ENCODE assay signal across 23 cellular contexts in genomic region chr22:38965614-38966378, GRCh38. TPM values are rescaled to one million over a fixed set of nuclear protein-coding genes. Genes with fewer than 3 reads are reported as not detected.
DNase-seq lines count a peak whose midpoint lies in the region; ATAC-seq and TF ChIP-seq lines count a peak whose summit lies in the region.
"Had no signal": no experiment of that assay in that cellular context is flagged by ENCODE, and none has a peak within 500 bp of the region (broad histone marks: within the 10 kb centered on the region; RNA-seq: fewer than 3 reads in every experiment).

No MANE protein-coding gene starts in this region.

- H3K9me3 Mint-ChIP-seq in GM23338 = no peaks in the 10 kb centered on the region
- no peaks in the 10 kb centered on the region for H3K9me3 Mint-ChIP-seq in dendritic cell treated with granulocyte-macrophage colony-stimulating factor and Interleukin-4, amounts not matched to agents 40 ng/mL and 50 ng/mL, for 4 days
- H3K9me3 Mint-ChIP-seq: CD8-positive, alpha-beta T cell; IgD-negative memory B cell had no signal

- CTCF ChIA-PET in AG04450 (lab: Charles Lee) = no interaction called here

- H3K27me3 ChIP-seq in AG04450 (ENCODE audit: control insufficient read depth, insufficient read depth, low read length) = peaks cover 43% of the 10 kb centered on the region
- no peaks in the 10 kb centered on the region for H3K27me3 ChIP-seq in GM23338 (ENCODE audit: insufficient read depth)
- H3K27me3 ChIP-seq in neuronal stem cell (ENCODE audit: control insufficient read depth in 3 of 3, insufficient read depth in 3 of 3, low read depth in 1 of 3, low read length in 3 of 3) = peaks cover 0 to 55% (median 0%) of the 10 kb centered on the region in 3 experiments
- no peaks in the 10 kb centered on the region for H3K27me3 ChIP-seq in ovary
- H3K27me3 ChIP-seq: Peyer's patch had no signal

- POLR2A ChIA-PET in AG04450 (lab: Yijun Ruan, JAX) = no interaction called here

- DNase-seq in AG04450 (ENCODE audit: low read depth, low spot score) (no peak), GM23338 (ENCODE audit: low spot score) (no peak), neuronal stem cell (ENCODE audit: low spot score) (no peak), RPMI8226 (no peak), ovary (no peak), epidermal melanocyte (ENCODE audit: insufficient read length, low spot score) (no peak)
- DNase-seq: 8988T; Calu3; CD8-positive, alpha-beta T cell; Kasumi-1; MG63; NCI-H1048; NCI-H1436; NCI-H2081 had no signal

- no peak overlapping the region for H3K23ac ChIP-seq in neuronal stem cell (ENCODE audit: low read depth, low read length, poor library complexity)

- H3K9me2 ChIP-seq in GM23338 (ENCODE audit: insufficient read depth) = no peaks in the 10 kb centered on the region

- H4K8ac ChIP-seq in neuronal stem cell (ENCODE audit: low read depth, low read length) = peak overlapping the region; percentile 82

- H2AFZ ChIP-seq in GM23338 = peak overlapping the region; percentile 38; the same call in 1 of the 2 replicates
- no peak overlapping the region for H2AFZ ChIP-seq in neuronal stem cell (ENCODE audit: low read length)

- H3K4me3 Mint-ChIP-seq in GM23338 = no peak overlapping the region; the same call in 2 of the 3 replicates
- H3K4me3 Mint-ChIP-seq in dendritic cell treated with granulocyte-macrophage colony-stimulating factor and Interleukin-4, amounts not matched to agents 40 ng/mL and 50 ng/mL, for 4 days = no peak overlapping the region
- H3K4me3 Mint-ChIP-seq: B cell; CD8-positive, alpha-beta T cell had no signal

- H4K20me1 ChIP-seq in GM23338 (replicated peaks; ENCODE audit: insufficient read depth) = no peaks in the 10 kb centered on the region

- H3K27me3 Mint-ChIP-seq in GM23338 (ENCODE audit: insufficient read depth, low read depth, poor library complexity) = peaks cover 10% of the 10 kb centered on the region
- H3K27me3 Mint-ChIP-seq in dendritic cell treated with granulocyte-macrophage colony-stimulating factor and Interleukin-4, amounts not matched to agents 40 ng/mL and 50 ng/mL, for 4 days = peaks cover 39% of the 10 kb centered on the region

- intact Hi-C loops in dendritic cell treated with granulocyte-macrophage colony-stimulating factor and Interleukin-4, amounts not matched to agents 40 ng/mL and 50 ng/mL, for 4 days (cut with micrococcal nuclease) = loop anchor here (5.0 kb wide), 1 partner anchor 38 kb away; no protein-coding TSS in a partner anchor
- intact Hi-C loops in ovary (cut with DNase I) = no loop called here

- no peak overlapping the region for H3K27ac ChIP-seq in AG04450 (ENCODE audit: low read depth, low read length)
- H3K27ac ChIP-seq in GM23338 (ENCODE audit: low read depth) = no peak overlapping the region
- no peak overlapping the region for H3K27ac ChIP-seq in neuronal stem cell (replicated peaks; ENCODE audit: low read length)
- H3K27ac ChIP-seq in ovary = no peak overlapping the region
- H3K27ac ChIP-seq: Peyer's patch had no signal

- H3K9me3 ChIP-seq in AG04450 (ENCODE audit: control insufficient read depth, insufficient read depth, low read length) (no peaks in the 10 kb centered on the region; the same call in 1 of the 2 replicates), neuronal stem cell (replicated peaks in 1 of 2; ENCODE audit: control insufficient read depth in 2 of 2, insufficient read depth in 1 of 2, low read depth in 1 of 2, low read length in 2 of 2) (no peaks in the 10 kb centered on the region), ovary (no peaks in the 10 kb centered on the region)
- H3K9me3 ChIP-seq: MG63, Peyer's patch had no signal

- WGBS in neuronal stem cell (ENCODE audit: extremely low coverage in 2 of 2, insufficient read length in 2 of 2, insufficient replicate concordance in 1 of 2), 2 donors = no CpG with 5 or more reads among the region's 14 CpGs
- WGBS in ovary, 3 donors = 81 to 83% methylated on average over 14 of the region's 14 CpGs; no CpG with 5 or more reads in 1 of the 3 donors

- TF ChIP-seq CTCF in AG04450 (IDR thresholded peaks at IDR 0.05; ENCODE audit: low read depth, low read length) (0 out of 2 replicates have a peak, but pooled peaks have one; percentile 3), GM23338 (conservative IDR thresholded peaks at IDR 0.05; ENCODE audit: low read depth in 2 of 2) (no peak), ovary (IDR thresholded peaks at IDR 0.05) (no peak)

- no peaks in the 10 kb centered on the region; the same call in 2 of the 3 replicates for H3K36me3 Mint-ChIP-seq in GM23338 (ENCODE audit: low read depth)
- no peaks in the 10 kb centered on the region for H3K36me3 Mint-ChIP-seq in dendritic cell treated with granulocyte-macrophage colony-stimulating factor and Interleukin-4, amounts not matched to agents 40 ng/mL and 50 ng/mL, for 4 days (ENCODE audit: low read depth)
- H3K36me3 Mint-ChIP-seq: CD8-positive, alpha-beta T cell had no signal

- H2AK5ac ChIP-seq in neuronal stem cell (ENCODE audit: low read depth, low read length) = peak overlapping the region; percentile 24

- no peaks in the 10 kb centered on the region for H3K79me2 ChIP-seq in GM23338 (replicated peaks; ENCODE audit: insufficient read depth)

- no peak overlapping the region for H3K27ac Mint-ChIP-seq in GM23338
- H3K27ac Mint-ChIP-seq in dendritic cell treated with granulocyte-macrophage colony-stimulating factor and Interleukin-4, amounts not matched to agents 40 ng/mL and 50 ng/mL, for 4 days = peak overlapping the region; percentile 79
- H3K27ac Mint-ChIP-seq: B cell; CD8-positive, alpha-beta T cell; IgD-negative memory B cell had no signal

- H2BK120ac ChIP-seq in neuronal stem cell (ENCODE audit: low read depth, low read length) = no peak overlapping the region

- no peak for TF ChIP-seq POLR2A in ovary (IDR thresholded peaks at IDR 0.05)

- H3K36me3 ChIP-seq in GM23338 (ENCODE audit: insufficient read depth) = no peaks in the 10 kb centered on the region
- no peaks in the 10 kb centered on the region for H3K36me3 ChIP-seq in neuronal stem cell (replicated peaks in 1 of 2; ENCODE audit: control insufficient read depth in 2 of 2, insufficient read depth in 2 of 2, low read length in 2 of 2)
- H3K36me3 ChIP-seq in ovary = no peaks in the 10 kb centered on the region
- H3K36me3 ChIP-seq: MG63, Peyer's patch had no signal

- H3K4me1 ChIP-seq in GM23338 (ENCODE audit: insufficient read depth) = no peaks in the 10 kb centered on the region
- H3K4me1 ChIP-seq in neuronal stem cell (ENCODE audit: control insufficient read depth in 2 of 2, insufficient read depth in 1 of 2, low read depth in 1 of 2, low read length in 2 of 2) = peaks cover 0 to 10% of the 10 kb centered on the region in 2 donors
- no peaks in the 10 kb centered on the region for H3K4me1 ChIP-seq in ovary (ENCODE audit: insufficient read depth)

- peak overlapping the region; percentile 74 for H2BK15ac ChIP-seq in neuronal stem cell (ENCODE audit: low read length)

- ATAC-seq in GM23338 (no peak; the same call in 2 of the 3 replicates), GM21381 (IDR thresholded peaks at IDR 0.05; ENCODE audit: unreplicated experiment) (no peak)
- ATAC-seq: CD8-positive, alpha-beta T cell; HCT116; Right ventricle myocardium inferior had no signal

- H3K14ac ChIP-seq in neuronal stem cell (ENCODE audit: low read length) = peak overlapping the region; percentile 71

- H3K4me3 ChIP-seq in AG04450 (ENCODE audit: low read depth, low read length) = no peak overlapping the region
- H3K4me3 ChIP-seq in GM23338 = no peak overlapping the region
- H3K4me3 ChIP-seq in neuronal stem cell (ENCODE audit: low read length in 2 of 2) = no peak overlapping the region
- H3K4me3 ChIP-seq in ovary = no peak overlapping the region
- H3K4me3 ChIP-seq: MG63, Peyer's patch had no signal

- H2BK12ac ChIP-seq in neuronal stem cell (ENCODE audit: low read length) = no peak overlapping the region

- TF ChIP-seq EP300 in ovary (IDR thresholded peaks at IDR 0.05) = no peak

- H3K9ac ChIP-seq in neuronal stem cell (ENCODE audit: low read depth, low read length, poor library complexity) = no peak overlapping the region

- H3K18ac ChIP-seq in neuronal stem cell (ENCODE audit: low read length) = peak overlapping the region; percentile 48

- no peak overlapping the region for H3K4ac ChIP-seq in neuronal stem cell (ENCODE audit: low read length)

- H2BK5ac ChIP-seq in neuronal stem cell (ENCODE audit: low read length) = no peak overlapping the region

- no peaks in the 10 kb centered on the region for H3F3A ChIP-seq in GM23338 (replicated peaks; ENCODE audit: low read depth)

- peaks cover 22% of the 10 kb centered on the region for H3K4me1 Mint-ChIP-seq in GM23338
- peaks cover 72% of the 10 kb centered on the region for H3K4me1 Mint-ChIP-seq in dendritic cell treated with granulocyte-macrophage colony-stimulating factor and Interleukin-4, amounts not matched to agents 40 ng/mL and 50 ng/mL, for 4 days (ENCODE audit: low read depth)

- H3K4me2 ChIP-seq in GM23338 (no peak overlapping the region), neuronal stem cell (ENCODE audit: insufficient read depth, low read length, poor library complexity, severe bottlenecking) (no peak overlapping the region)

- H4K91ac ChIP-seq in neuronal stem cell (ENCODE audit: low read depth, low read length, poor library complexity) = no peak overlapping the region

- H3K79me1 ChIP-seq in neuronal stem cell (ENCODE audit: low read depth, low read length) = peaks cover 2% of the 10 kb centered on the region

RNA-seq across cellular contexts. Expression of gene APOBEC3A, which starts 8.4 kb away (rescaled TPM):
- polyA plus RNA-seq in AG04450 (2011; rRNA removed) (not detected in 2 replicates), GM23338 (2016; fragmentation: Nextera tagmentation; extraction: Ambion mirVana) (0.21 TPM in 1 of 2 replicates, not detected in the other), ovary (1 to 10 TPM in 1 of 2 donors, under 1 TPM in 1; 0.10 to 1.2 TPM)
- polyA minus RNA-seq in AG04450 (2011; rRNA and poly(A)+ RNA removed) = not detected in 2 replicates
- total RNA-seq in GM23338 (2014; rRNA removed; shearing (Covaris generic)) = not detected in 2 replicates
- not detected for polyA plus RNA-seq in neuronal stem cell (2013, experiment 1 of 2)
- polyA plus RNA-seq in neuronal stem cell (2013, experiment 2 of 2) = not detected
- under 1 TPM in 3 of 7 donors, not detected in 4; 0.50 to 0.95 (median 0.64) TPM for total RNA-seq in ovary
- total RNA-seq: B cell; Calu3; CD8-positive, alpha-beta T cell; NCI-H460; SK-MEL-5 had no signal
- polyA plus RNA-seq: IgD-negative memory B cell had no signal

RNA-seq across cellular contexts. Expression of gene APOBEC3B, which starts 16.4 kb away (rescaled TPM):
- polyA plus RNA-seq in AG04450 (2011; rRNA removed) (12.5 TPM in 2 replicates), GM23338 (2016; fragmentation: Nextera tagmentation; extraction: Ambion mirVana) (9.2 and 11.8 TPM in 2 replicates), ovary (under 1 TPM; 0.70 to 0.98 TPM)
- 11.4 and 12.7 TPM in 2 replicates for polyA minus RNA-seq in AG04450 (2011; rRNA and poly(A)+ RNA removed)
- total RNA-seq in GM23338 (2014; rRNA removed; shearing (Covaris generic)) = 5.9 and 7.0 TPM in 2 replicates
- 2.9 TPM for polyA plus RNA-seq in neuronal stem cell (2013, experiment 1 of 2)
- polyA plus RNA-seq in neuronal stem cell (2013, experiment 2 of 2) = 2.8 TPM
- total RNA-seq in ovary = 1 to 10 TPM in 4 of 7 donors, under 1 TPM in 2, not detected in 1; 0.43 to 1.9 (median 1.4) TPM

RNA-seq across cellular contexts. Expression of gene APOBEC3C, which starts 48.3 kb away (rescaled TPM):
- polyA plus RNA-seq in AG04450 (2011; rRNA removed) = 35.5 and 41.3 TPM in 2 replicates
- polyA minus RNA-seq in AG04450 (2011; rRNA and poly(A)+ RNA removed) = 31.8 and 33.4 TPM in 2 replicates
- total RNA-seq in GM23338 (2014; rRNA removed; shearing (Covaris generic)) = 5.0 and 7.0 TPM in 2 replicates
- polyA plus RNA-seq in GM23338 (2016; fragmentation: Nextera tagmentation; extraction: Ambion mirVana) = 49.2 and 49.3 TPM in 2 replicates
- polyA plus RNA-seq in neuronal stem cell (2013, experiment 1 of 2) = 18.7 TPM
- polyA plus RNA-seq in neuronal stem cell (2013, experiment 2 of 2) = 20.6 TPM
- total RNA-seq in ovary = 10 to 100 TPM in 6 of 7 donors, 1 to 10 TPM in 1; 7.0 to 63.4 (median 52.4) TPM
- polyA plus RNA-seq in ovary = 10 to 100 TPM; 35.1 to 88.9 TPM

RNA-seq across cellular contexts. Expression of gene APOBEC3D, which starts 55.1 kb away (rescaled TPM):
- 0.73 and 1.4 TPM in 2 replicates for polyA plus RNA-seq in AG04450 (2011; rRNA removed)
- polyA minus RNA-seq in AG04450 (2011; rRNA and poly(A)+ RNA removed) = 0.87 and 1.0 TPM in 2 replicates
- total RNA-seq in GM23338 (2014; rRNA removed; shearing (Covaris generic)) = 3.4 and 4.3 TPM in 2 replicates
- 6.7 and 9.4 TPM in 2 replicates for polyA plus RNA-seq in GM23338 (2016; fragmentation: Nextera tagmentation; extraction: Ambion mirVana)
- polyA plus RNA-seq in neuronal stem cell (2013, experiment 1 of 2) = 1.2 TPM
- 1.2 TPM for polyA plus RNA-seq in neuronal stem cell (2013, experiment 2 of 2)
- total RNA-seq in ovary = 1 to 10 TPM; 2.3 to 9.8 (median 6.3) TPM
- 1 to 10 TPM; 4.8 to 5.0 TPM for polyA plus RNA-seq in ovary
